1 cellular context compared by ENCODE assay signal in genomic region chr7:156892821-156893706, GRCh38.
A peak's percentile ranks its signal among the peaks of the same experiment; 100 is the strongest.
TF ChIP-seq lines count a peak whose summit lies in the region.

A gene with protein sequence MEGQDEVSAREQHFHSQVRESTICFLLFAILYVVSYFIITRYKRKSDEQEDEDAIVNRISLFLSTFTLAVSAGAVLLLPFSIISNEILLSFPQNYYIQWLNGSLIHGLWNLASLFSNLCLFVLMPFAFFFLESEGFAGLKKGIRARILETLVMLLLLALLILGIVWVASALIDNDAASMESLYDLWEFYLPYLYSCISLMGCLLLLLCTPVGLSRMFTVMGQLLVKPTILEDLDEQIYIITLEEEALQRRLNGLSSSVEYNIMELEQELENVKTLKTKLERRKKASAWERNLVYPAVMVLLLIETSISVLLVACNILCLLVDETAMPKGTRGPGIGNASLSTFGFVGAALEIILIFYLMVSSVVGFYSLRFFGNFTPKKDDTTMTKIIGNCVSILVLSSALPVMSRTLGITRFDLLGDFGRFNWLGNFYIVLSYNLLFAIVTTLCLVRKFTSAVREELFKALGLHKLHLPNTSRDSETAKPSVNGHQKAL (minus strand): TSS chr7:156893183. CDS start chr7:156892993, 190 bp downstream.

TF ChIP-seq in HepG2, 621 proteins besides CTCF, POLR2A, EP300 and RAD21 (continued from another document and continues in another):
- TF ChIP-seq, protein P1, sequence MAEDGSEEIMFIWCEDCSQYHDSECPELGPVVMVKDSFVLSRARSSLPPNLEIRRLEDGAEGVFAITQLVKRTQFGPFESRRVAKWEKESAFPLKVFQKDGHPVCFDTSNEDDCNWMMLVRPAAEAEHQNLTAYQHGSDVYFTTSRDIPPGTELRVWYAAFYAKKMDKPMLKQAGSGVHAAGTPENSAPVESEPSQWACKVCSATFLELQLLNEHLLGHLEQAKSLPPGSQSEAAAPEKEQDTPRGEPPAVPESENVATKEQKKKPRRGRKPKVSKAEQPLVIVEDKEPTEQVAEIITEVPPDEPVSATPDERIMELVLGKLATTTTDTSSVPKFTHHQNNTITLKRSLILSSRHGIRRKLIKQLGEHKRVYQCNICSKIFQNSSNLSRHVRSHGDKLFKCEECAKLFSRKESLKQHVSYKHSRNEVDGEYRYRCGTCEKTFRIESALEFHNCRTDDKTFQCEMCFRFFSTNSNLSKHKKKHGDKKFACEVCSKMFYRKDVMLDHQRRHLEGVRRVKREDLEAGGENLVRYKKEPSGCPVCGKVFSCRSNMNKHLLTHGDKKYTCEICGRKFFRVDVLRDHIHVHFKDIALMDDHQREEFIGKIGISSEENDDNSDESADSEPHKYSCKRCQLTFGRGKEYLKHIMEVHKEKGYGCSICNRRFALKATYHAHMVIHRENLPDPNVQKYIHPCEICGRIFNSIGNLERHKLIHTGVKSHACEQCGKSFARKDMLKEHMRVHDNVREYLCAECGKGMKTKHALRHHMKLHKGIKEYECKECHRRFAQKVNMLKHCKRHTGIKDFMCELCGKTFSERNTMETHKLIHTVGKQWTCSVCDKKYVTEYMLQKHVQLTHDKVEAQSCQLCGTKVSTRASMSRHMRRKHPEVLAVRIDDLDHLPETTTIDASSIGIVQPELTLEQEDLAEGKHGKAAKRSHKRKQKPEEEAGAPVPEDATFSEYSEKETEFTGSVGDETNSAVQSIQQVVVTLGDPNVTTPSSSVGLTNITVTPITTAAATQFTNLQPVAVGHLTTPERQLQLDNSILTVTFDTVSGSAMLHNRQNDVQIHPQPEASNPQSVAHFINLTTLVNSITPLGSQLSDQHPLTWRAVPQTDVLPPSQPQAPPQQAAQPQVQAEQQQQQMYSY (CRISPR knock-in tag; IDR thresholded peaks at IDR 0.05), result no peak
- TF ChIP-seq NFE2L1 (CRISPR knock-in tag; IDR thresholded peaks at IDR 0.05; ENCODE audit: borderline replicate concordance) (no peak; the same call in 1 of the 2 replicates), EED (CRISPR knock-in tag; IDR thresholded peaks at IDR 0.05) (no peak), PREB (CRISPR knock-in tag; IDR thresholded peaks at IDR 0.05) (0 out of 2 replicates have a peak, but pooled peaks have one; percentile 60), KLF13 (CRISPR knock-in tag; IDR thresholded peaks at IDR 0.05) (no peak), GLI4 (CRISPR knock-in tag; IDR thresholded peaks at IDR 0.05; ENCODE audit: borderline replicate concordance) (0 out of 2 replicates have a peak, but pooled peaks have one; percentile 54), ZNF556 (CRISPR knock-in tag; IDR thresholded peaks at IDR 0.05; ENCODE audit: borderline replicate concordance) (no peak), ZNF235 (CRISPR knock-in tag; IDR thresholded peaks at IDR 0.05; ENCODE audit: borderline replicate concordance) (no peak), MIER3 (CRISPR knock-in tag; IDR thresholded peaks at IDR 0.05; ENCODE audit: borderline replicate concordance) (peak; percentile 46; the same call in 1 of the 2 replicates), ZNF496 (CRISPR knock-in tag; IDR thresholded peaks at IDR 0.05; ENCODE audit: insufficient replicate concordance) (no peak), KLF15 (CRISPR knock-in tag; IDR thresholded peaks at IDR 0.05; ENCODE audit: borderline replicate concordance) (no peak), ZNF672 (CRISPR knock-in tag; IDR thresholded peaks at IDR 0.05) (no peak), ELF1 (CRISPR knock-in tag; IDR thresholded peaks at IDR 0.05) (peak; percentile 8; the same call in 1 of the 2 replicates), ZNF136 (CRISPR knock-in tag; IDR thresholded peaks at IDR 0.05; ENCODE audit: low read depth) (no peak), TCF12 (IDR thresholded peaks at IDR 0.05) (no peak), TCF12 (CRISPR knock-in tag; IDR thresholded peaks at IDR 0.05) (no peak), TAF15 (IDR thresholded peaks at IDR 0.05; ENCODE audit: low read depth, low read length, poor library complexity, severe bottlenecking) (no peak), ZNF644 (CRISPR knock-in tag; IDR thresholded peaks at IDR 0.05; ENCODE audit: low read depth) (no peak), NCOA5 (CRISPR knock-in tag; IDR thresholded peaks at IDR 0.05) (no peak), SRF (IDR thresholded peaks at IDR 0.05; ENCODE audit: low read depth, low read length) (0 out of 2 replicates have a peak, but pooled peaks have one; percentile 40), ZFX (CRISPR knock-in tag; IDR thresholded peaks at IDR 0.05; ENCODE audit: low read depth) (peak; percentile 78), ZNF577 (CRISPR knock-in tag; IDR thresholded peaks at IDR 0.05; ENCODE audit: borderline replicate concordance, low read depth) (no peak), ZNF616 (CRISPR knock-in tag; IDR thresholded peaks at IDR 0.05; ENCODE audit: low read depth) (no peak), EZH2 (conservative IDR thresholded peaks at IDR 0.05; ENCODE audit: low read depth, low read length) (no peak), RAD51 (IDR thresholded peaks at IDR 0.05; ENCODE audit: borderline replicate concordance) (no peak), PAWR (CRISPR knock-in tag; IDR thresholded peaks at IDR 0.05; ENCODE audit: borderline replicate concordance) (no peak), ZNF337 (CRISPR knock-in tag; IDR thresholded peaks at IDR 0.05; ENCODE audit: borderline replicate concordance, low read depth) (no peak), RBM22 (optimal IDR thresholded peaks at IDR 0.05; ENCODE audit: low read length) (no peak), TBP (CRISPR knock-in tag; IDR thresholded peaks at IDR 0.05) (no peak)
- TF ChIP-seq, protein P2, sequence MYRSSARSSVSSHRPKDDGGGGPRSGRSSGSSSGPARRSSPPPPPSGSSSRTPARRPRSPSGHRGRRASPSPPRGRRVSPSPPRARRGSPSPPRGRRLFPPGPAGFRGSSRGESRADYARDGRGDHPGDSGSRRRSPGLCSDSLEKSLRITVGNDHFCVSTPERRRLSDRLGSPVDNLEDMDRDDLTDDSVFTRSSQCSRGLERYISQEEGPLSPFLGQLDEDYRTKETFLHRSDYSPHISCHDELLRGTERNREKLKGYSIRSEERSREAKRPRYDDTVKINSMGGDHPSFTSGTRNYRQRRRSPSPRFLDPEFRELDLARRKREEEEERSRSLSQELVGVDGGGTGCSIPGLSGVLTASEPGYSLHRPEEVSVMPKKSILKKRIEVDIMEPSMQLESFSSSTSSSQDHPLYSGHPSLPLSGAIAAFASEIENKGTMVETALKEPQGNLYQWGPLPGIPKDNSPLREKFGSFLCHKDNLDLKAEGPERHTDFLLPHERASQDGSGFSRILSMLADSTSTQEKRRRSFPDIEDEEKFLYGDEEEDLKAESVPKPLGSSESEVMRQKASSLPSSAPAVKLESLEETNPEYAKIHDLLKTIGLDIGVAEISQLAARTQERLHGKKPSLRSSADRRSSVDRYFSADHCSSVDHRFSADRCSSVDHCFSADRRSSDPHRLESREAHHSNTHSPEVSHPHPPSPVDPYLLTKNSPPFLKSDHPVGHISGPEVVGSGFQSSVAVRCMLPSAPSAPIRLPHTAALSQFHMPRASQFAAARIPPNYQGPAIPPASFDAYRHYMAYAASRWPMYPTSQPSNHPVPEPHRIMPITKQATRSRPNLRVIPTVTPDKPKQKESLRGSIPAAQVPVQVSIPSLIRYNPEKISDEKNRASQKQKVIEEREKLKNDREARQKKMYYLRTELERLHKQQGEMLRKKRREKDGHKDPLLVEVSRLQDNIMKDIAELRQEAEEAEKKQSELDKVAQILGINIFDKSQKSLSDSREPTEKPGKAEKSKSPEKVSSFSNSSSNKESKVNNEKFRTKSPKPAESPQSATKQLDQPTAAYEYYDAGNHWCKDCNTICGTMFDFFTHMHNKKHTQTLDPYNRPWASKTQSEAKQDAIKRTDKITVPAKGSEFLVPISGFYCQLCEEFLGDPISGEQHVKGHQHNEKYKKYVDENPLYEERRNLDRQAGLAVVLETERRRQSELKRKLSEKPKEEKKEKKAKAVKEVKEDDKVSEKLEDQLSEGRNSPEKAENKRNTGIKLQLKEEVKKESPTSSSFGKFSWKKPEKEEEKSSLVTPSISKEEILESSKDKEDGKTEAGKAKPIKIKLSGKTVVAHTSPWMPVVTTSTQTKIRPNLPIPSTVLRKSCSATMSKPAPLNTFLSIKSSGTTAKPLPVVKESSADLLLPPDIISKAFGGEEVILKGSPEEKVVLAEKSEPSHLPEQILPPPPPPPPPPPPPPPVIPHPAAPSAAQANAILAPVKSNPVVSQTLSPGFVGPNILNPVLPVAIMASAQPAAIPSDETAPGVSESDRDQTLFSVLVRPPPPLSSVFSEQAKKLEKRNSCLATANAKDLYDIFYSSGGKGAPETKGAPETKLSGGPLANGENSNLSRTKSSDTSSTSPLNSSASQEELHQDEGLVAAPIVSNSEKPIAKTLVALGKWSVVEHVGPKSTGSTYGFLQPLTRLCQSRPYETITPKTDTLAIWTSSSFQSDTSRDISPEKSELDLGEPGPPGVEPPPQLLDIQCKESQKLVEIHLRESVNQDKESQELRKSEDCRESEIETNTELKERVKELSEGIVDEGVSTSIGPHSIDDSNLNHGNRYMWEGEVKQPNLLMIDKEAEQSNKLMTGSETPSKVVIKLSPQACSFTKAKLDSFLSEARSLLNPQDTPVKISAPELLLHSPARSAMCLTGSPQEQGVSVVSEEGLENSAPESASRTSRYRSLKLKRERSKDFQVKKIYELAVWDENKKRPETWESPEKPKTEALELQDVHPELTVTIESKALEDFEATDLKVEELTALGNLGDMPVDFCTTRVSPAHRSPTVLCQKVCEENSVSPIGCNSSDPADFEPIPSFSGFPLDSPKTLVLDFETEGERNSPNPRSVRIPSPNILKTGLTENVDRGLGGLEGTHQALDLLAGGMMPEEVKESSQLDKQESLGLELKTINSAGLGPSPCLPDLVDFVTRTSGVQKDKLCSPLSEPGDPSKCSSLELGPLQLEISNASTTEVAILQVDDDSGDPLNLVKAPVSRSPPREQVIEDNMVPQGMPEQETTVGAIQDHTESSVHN (CRISPR knock-in tag; IDR thresholded peaks at IDR 0.05), result no peak
- TF ChIP-seq, protein P3, sequence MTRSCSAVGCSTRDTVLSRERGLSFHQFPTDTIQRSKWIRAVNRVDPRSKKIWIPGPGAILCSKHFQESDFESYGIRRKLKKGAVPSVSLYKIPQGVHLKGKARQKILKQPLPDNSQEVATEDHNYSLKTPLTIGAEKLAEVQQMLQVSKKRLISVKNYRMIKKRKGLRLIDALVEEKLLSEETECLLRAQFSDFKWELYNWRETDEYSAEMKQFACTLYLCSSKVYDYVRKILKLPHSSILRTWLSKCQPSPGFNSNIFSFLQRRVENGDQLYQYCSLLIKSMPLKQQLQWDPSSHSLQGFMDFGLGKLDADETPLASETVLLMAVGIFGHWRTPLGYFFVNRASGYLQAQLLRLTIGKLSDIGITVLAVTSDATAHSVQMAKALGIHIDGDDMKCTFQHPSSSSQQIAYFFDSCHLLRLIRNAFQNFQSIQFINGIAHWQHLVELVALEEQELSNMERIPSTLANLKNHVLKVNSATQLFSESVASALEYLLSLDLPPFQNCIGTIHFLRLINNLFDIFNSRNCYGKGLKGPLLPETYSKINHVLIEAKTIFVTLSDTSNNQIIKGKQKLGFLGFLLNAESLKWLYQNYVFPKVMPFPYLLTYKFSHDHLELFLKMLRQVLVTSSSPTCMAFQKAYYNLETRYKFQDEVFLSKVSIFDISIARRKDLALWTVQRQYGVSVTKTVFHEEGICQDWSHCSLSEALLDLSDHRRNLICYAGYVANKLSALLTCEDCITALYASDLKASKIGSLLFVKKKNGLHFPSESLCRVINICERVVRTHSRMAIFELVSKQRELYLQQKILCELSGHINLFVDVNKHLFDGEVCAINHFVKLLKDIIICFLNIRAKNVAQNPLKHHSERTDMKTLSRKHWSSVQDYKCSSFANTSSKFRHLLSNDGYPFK (CRISPR knock-in tag; IDR thresholded peaks at IDR 0.05; ENCODE audit: borderline replicate concordance), result peak; percentile 53; the same call in 1 of the 2 replicates
- TF ChIP-seq, protein P4, sequence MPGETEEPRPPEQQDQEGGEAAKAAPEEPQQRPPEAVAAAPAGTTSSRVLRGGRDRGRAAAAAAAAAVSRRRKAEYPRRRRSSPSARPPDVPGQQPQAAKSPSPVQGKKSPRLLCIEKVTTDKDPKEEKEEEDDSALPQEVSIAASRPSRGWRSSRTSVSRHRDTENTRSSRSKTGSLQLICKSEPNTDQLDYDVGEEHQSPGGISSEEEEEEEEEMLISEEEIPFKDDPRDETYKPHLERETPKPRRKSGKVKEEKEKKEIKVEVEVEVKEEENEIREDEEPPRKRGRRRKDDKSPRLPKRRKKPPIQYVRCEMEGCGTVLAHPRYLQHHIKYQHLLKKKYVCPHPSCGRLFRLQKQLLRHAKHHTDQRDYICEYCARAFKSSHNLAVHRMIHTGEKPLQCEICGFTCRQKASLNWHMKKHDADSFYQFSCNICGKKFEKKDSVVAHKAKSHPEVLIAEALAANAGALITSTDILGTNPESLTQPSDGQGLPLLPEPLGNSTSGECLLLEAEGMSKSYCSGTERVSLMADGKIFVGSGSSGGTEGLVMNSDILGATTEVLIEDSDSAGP (CRISPR knock-in tag; IDR thresholded peaks at IDR 0.05; ENCODE audit: borderline replicate concordance), result peak; percentile 86; the same call in 1 of the 2 replicates
- TF ChIP-seq, protein P5, sequence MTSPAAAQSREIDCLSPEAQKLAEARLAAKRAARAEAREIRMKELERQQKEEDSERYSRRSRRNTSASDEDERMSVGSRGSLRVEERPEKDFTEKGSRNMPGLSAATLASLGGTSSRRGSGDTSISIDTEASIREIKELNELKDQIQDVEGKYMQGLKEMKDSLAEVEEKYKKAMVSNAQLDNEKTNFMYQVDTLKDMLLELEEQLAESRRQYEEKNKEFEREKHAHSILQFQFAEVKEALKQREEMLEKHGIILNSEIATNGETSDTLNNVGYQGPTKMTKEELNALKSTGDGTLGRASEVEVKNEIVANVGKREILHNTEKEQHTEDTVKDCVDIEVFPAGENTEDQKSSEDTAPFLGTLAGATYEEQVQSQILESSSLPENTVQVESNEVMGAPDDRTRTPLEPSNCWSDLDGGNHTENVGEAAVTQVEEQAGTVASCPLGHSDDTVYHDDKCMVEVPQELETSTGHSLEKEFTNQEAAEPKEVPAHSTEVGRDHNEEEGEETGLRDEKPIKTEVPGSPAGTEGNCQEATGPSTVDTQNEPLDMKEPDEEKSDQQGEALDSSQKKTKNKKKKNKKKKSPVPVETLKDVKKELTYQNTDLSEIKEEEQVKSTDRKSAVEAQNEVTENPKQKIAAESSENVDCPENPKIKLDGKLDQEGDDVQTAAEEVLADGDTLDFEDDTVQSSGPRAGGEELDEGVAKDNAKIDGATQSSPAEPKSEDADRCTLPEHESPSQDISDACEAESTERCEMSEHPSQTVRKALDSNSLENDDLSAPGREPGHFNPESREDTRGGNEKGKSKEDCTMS (CRISPR knock-in tag; conservative IDR thresholded peaks at IDR 0.05), result no peak
- TF ChIP-seq, protein P6, sequence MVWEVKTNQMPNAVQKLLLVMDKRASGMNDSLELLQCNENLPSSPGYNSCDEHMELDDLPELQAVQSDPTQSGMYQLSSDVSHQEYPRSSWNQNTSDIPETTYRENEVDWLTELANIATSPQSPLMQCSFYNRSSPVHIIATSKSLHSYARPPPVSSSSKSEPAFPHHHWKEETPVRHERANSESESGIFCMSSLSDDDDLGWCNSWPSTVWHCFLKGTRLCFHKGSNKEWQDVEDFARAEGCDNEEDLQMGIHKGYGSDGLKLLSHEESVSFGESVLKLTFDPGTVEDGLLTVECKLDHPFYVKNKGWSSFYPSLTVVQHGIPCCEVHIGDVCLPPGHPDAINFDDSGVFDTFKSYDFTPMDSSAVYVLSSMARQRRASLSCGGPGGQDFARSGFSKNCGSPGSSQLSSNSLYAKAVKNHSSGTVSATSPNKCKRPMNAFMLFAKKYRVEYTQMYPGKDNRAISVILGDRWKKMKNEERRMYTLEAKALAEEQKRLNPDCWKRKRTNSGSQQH (CRISPR knock-in tag; IDR thresholded peaks at IDR 0.05; ENCODE audit: low read depth), result no peak; the same call in 1 of the 2 replicates
